Comparison of ENCODE assay signal across 18 cellular contexts in genomic region chr18:4260107-4260506, GRCh38.
"Had no signal": no experiment of that assay in that cellular context is flagged by ENCODE, and none has a peak within 500 bp of the region (broad histone marks: within the 10 kb centered on the region; RNA-seq: fewer than 3 reads in every experiment).

No MANE protein-coding gene starts in this region.

- H3K36me3 Mint-ChIP-seq: brain; natural killer cell; stimulated activated memory B cell treated with anti-CD40 and anti-IgM and Interleukin-4, amounts not matched to agents 10 μg/mL and 1 μg/mL and 100 μg/mL, for 72 hours had no signal

- ATAC-seq: activated CD4-positive, alpha-beta T cell treated with anti-CD3 and anti-CD28 coated beads for 36 hours; gastroesophageal sphincter; left ventricle myocardium superior; natural killer cell; sciatic nerve; stimulated activated memory B cell treated with anti-CD40 and anti-IgM and Interleukin-4, amounts not matched to agents 10 μg/mL and 1 μg/mL and 100 μg/mL, for 72 hours had no signal

- H3K4me1 Mint-ChIP-seq: activated CD4-positive, alpha-beta T cell treated with anti-CD3 and anti-CD28 coated beads for 36 hours; natural killer cell; stimulated activated memory B cell treated with anti-CD40 and anti-IgM and Interleukin-4, amounts not matched to agents 10 μg/mL and 1 μg/mL and 100 μg/mL, for 72 hours had no signal

- DNase-seq: activated CD4-positive, alpha-beta T cell treated with anti-CD3 and anti-CD28 coated beads for 36 hours; activated CD4-positive, alpha-beta T cell treated with anti-CD3 and anti-CD28 coated beads, Interleukin-2, amount 50 U/mL, for 4 hours; activated effector memory CD4-positive, alpha-beta T cell treated with anti-CD3 and anti-CD28 coated beads, Interleukin-2, amount 50 U/mL, for 16 hours; activated naive CD4-positive, alpha-beta T cell treated with anti-CD3 and anti-CD28 coated beads, Interleukin-2, amount 50 U/mL, for 16 hours; activated T-cell treated with anti-CD3 and anti-CD28 coated beads for 4 hours; aorta; head of caudate nucleus; left ventricle myocardium superior; mammary epithelial cell; midbrain; natural killer cell; small intestine; stimulated activated CD4-positive, alpha-beta T cell treated with anti-CD3 and anti-CD28 coated beads, Interleukin-2, amount 100 ng/mL, for 24 hours; stomach had no signal

- H3K9me3 Mint-ChIP-seq: brain had no signal

- H3K4me3 Mint-ChIP-seq: activated CD4-positive, alpha-beta T cell treated with anti-CD3 and anti-CD28 coated beads for 36 hours; brain; natural killer cell; stimulated activated memory B cell treated with anti-CD40 and anti-IgM and Interleukin-4, amounts not matched to agents 10 μg/mL and 1 μg/mL and 100 μg/mL, for 72 hours had no signal

- H3K27me3 Mint-ChIP-seq: activated CD4-positive, alpha-beta T cell treated with anti-CD3 and anti-CD28 coated beads for 36 hours; brain; stimulated activated memory B cell treated with anti-CD40 and anti-IgM and Interleukin-4, amounts not matched to agents 10 μg/mL and 1 μg/mL and 100 μg/mL, for 72 hours had no signal

- H3K27ac Mint-ChIP-seq: activated CD4-positive, alpha-beta T cell treated with anti-CD3 and anti-CD28 coated beads for 36 hours; brain; natural killer cell; stimulated activated memory B cell treated with anti-CD40 and anti-IgM and Interleukin-4, amounts not matched to agents 10 μg/mL and 1 μg/mL and 100 μg/mL, for 72 hours had no signal
